19 cellular contexts compared by ENCODE assay signal in genomic region chr1:245837741-245838140, GRCh38.
DNase-seq lines count a peak whose midpoint lies in the region; ATAC-seq and TF ChIP-seq lines count a peak whose summit lies in the region.
"Had no signal": no experiment of that assay in that cellular context is flagged by ENCODE, and none has a peak within 500 bp of the region (broad histone marks: within the 10 kb centered on the region; RNA-seq: fewer than 3 reads in every experiment).

No MANE protein-coding gene starts in this region.

- ATAC-seq in HCT116 (peak; percentile 55), left ventricle myocardium superior (no peak), HG03135 (IDR thresholded peaks at IDR 0.05; ENCODE audit: unreplicated experiment) (no peak), GM18517 (IDR thresholded peaks at IDR 0.05; ENCODE audit: unreplicated experiment) (no peak)
- ATAC-seq: gastroesophageal sphincter had no signal

- no peaks in the 10 kb centered on the region for H3K9me3 ChIP-seq in HCT116 (ENCODE audit: control insufficient read depth in 1 of 2, insufficient read depth in 1 of 2, low read depth in 1 of 2, low read length in 2 of 2)
- H3K9me3 ChIP-seq in SJSA1 (replicated peaks), result no peaks in the 10 kb centered on the region
- H3K9me3 ChIP-seq: gastroesophageal sphincter had no signal

- no peaks in the 10 kb centered on the region for H4K20me1 ChIP-seq in HCT116 (ENCODE audit: insufficient read depth)

- H3K9me2 ChIP-seq in HCT116 (ENCODE audit: insufficient read depth), result no peaks in the 10 kb centered on the region

- H3K4me2 ChIP-seq in HCT116 (ENCODE audit: low read length), result peak overlapping the region; percentile 61

- DNase-seq in HCT116 (ENCODE audit: low read depth, low spot score) (no peak), SJSA1 (ENCODE audit: low read depth in 1 of 2, low spot score in 2 of 2) (peak in 1 of 2 experiments; percentile 18), fibroblast of peridontal ligament (ENCODE audit: extremely low read depth) (peak; percentile 41), renal cortical epithelial cell (ENCODE audit: low read depth) (peak; percentile 71), left ventricle myocardium superior (no peak)
- DNase-seq: activated CD4-positive, CD25-positive, alpha-beta regulatory T cell; activated CD8-positive, alpha-beta memory T cell treated with anti-CD3 and anti-CD28 coated beads, Interleukin-2, amount 50 U/mL, for 48 hours; activated naive CD4-positive, alpha-beta T cell treated with anti-CD3 and anti-CD28 coated beads, Interleukin-2, amount 50 U/mL, for 16 hours; DMS79 treated with DMSO at 0.1 percent for 48 hours; endodermal cell; H9; KBM-7; NCI-H1105 treated with DMSO at 0.1 percent for 48 hours; NCI-H524 treated with DMSO at 0.1 percent for 48 hours; posterior cingulate gyrus; RPMI8226 had no signal

- POLR2A ChIA-PET in HCT116 (lab: Charles Lee), result no interaction called here

- H3K27me3 ChIP-seq in HCT116 (ENCODE audit: insufficient read depth, low read length) (no peaks in the 10 kb centered on the region), SJSA1 (replicated peaks) (no peaks in the 10 kb centered on the region)
- H3K27me3 ChIP-seq: gastroesophageal sphincter had no signal

- peak overlapping the region in 1 of 2 experiments; percentile 17; a peak in 1 of 4 replicates for H3K4me3 ChIP-seq in HCT116 (replicated peaks in 1 of 2; ENCODE audit: low read depth in 1 of 2, low read length in 2 of 2)
- no peak overlapping the region for H3K4me3 ChIP-seq in SJSA1
- H3K4me3 ChIP-seq: gastroesophageal sphincter had no signal

- H2AFZ ChIP-seq in HCT116 (ENCODE audit: low read depth, low read length, poor library complexity, severe bottlenecking), result no peak overlapping the region

- no peak for TF ChIP-seq POLR2A in HCT116 (IDR thresholded peaks at IDR 0.05; ENCODE audit: borderline replicate concordance, extremely low read depth, insufficient read depth, insufficient read length)

- TF ChIP-seq CTCF in HCT116 (IDR thresholded peaks at IDR 0.05 in 2 of 3, conservative IDR thresholded peaks at IDR 0.05 in 1 of 3; ENCODE audit: borderline replicate concordance in 1 of 3, insufficient read depth in 1 of 3, low read depth in 2 of 3, low read length in 2 of 3), result no peak

- no peak for TF ChIP-seq RAD21 in HCT116 (IDR thresholded peaks at IDR 0.05; ENCODE audit: low read depth)

- RAD21 ChIA-PET in HCT116 (lab: Charles Lee; ENCODE audit: low non-redundant PET in 1 of 2, low total read pairs in 2 of 2, uncharacterized antibody in 2 of 2, unreplicated experiment in 2 of 2), result no interaction called here

- no peaks in the 10 kb centered on the region for H3K79me2 ChIP-seq in HCT116 (ENCODE audit: insufficient read depth, low read length)

- H3K36me3 ChIP-seq in HCT116 (ENCODE audit: control insufficient read depth in 1 of 2, insufficient read depth in 2 of 2, low read length in 2 of 2) (no peaks in the 10 kb centered on the region), SJSA1 (no peaks in the 10 kb centered on the region)

- no TSS peak for BruUV-seq in HCT116 (replicated peaks; lab: Mats Ljungman, UMichigan)

- H3K9ac ChIP-seq in HCT116 (ENCODE audit: low read length), result no peak overlapping the region

- intact Hi-C loops in HCT116 (cut with micrococcal nuclease), result no loop called here
- intact Hi-C loops in left ventricle myocardium superior (cut with micrococcal nuclease), result no loop called here

- H3K4me1 ChIP-seq in HCT116 (ENCODE audit: control insufficient read depth in 1 of 2, insufficient read depth in 2 of 2, low read length in 2 of 2) (peaks cover 11 to 14% of the 10 kb centered on the region in 2 experiments), SJSA1 (replicated peaks) (peaks cover 7% of the 10 kb centered on the region)
- H3K4me1 ChIP-seq: gastroesophageal sphincter had no signal

- H3K27ac ChIP-seq in HCT116 (ENCODE audit: low read depth, low read length), result peak overlapping the region; percentile 2; the same call in 1 of the 2 replicates
- H3K27ac ChIP-seq in SJSA1, result peak overlapping the region; percentile 36
- H3K27ac ChIP-seq: gastroesophageal sphincter had no signal

- CTCF ChIA-PET in HCT116 (lab: Charles Lee), result no interaction called here

TF ChIP-seq in HCT116, 20 proteins besides CTCF, POLR2A, EP300 and RAD21:
- TF ChIP-seq MAX (IDR thresholded peaks at IDR 0.05), result no peak
- TF ChIP-seq ELF1 (IDR thresholded peaks at IDR 0.05; ENCODE audit: borderline replicate concordance, low read depth), result no peak
- TF ChIP-seq TCF7L2 (IDR thresholded peaks at IDR 0.05; ENCODE audit: borderline replicate concordance, extremely low read depth, insufficient read depth, insufficient read length), result no peak
- TF ChIP-seq EGR1 (IDR thresholded peaks at IDR 0.05; ENCODE audit: low read depth), result no peak
- TF ChIP-seq REST (IDR thresholded peaks at IDR 0.05; ENCODE audit: low read depth), result no peak
- no peak for TF ChIP-seq SIN3A (IDR thresholded peaks at IDR 0.05; ENCODE audit: low read depth)
- no peak for TF ChIP-seq SRF (IDR thresholded peaks at IDR 0.05; ENCODE audit: low read depth)
- no peak for TF ChIP-seq POLR2AphosphoS5 (IDR thresholded peaks at IDR 0.05; ENCODE audit: low read depth, low read length)
- TF ChIP-seq JUND (IDR thresholded peaks at IDR 0.05), result peak; percentile 67
- peak; percentile 60 for TF ChIP-seq SP1 (IDR thresholded peaks at IDR 0.05; ENCODE audit: low read depth)
- no peak for TF ChIP-seq ZBTB33 (IDR thresholded peaks at IDR 0.05; ENCODE audit: extremely low read depth, insufficient replicate concordance, low read length)
- TF ChIP-seq YY1 (IDR thresholded peaks at IDR 0.05; ENCODE audit: extremely low read depth, insufficient replicate concordance, low read depth, low read length), result no peak
- TF ChIP-seq FOSL1 (IDR thresholded peaks at IDR 0.05; ENCODE audit: low read depth), result peak; percentile 73
- no peak for TF ChIP-seq ZFX (IDR thresholded peaks at IDR 0.05)
- TF ChIP-seq ATF3 (IDR thresholded peaks at IDR 0.05), result no peak
- no peak for TF ChIP-seq ZNF274 (IDR thresholded peaks at IDR 0.05; ENCODE audit: low read depth, low read length)
- TF ChIP-seq EZH2phosphoT487 (IDR thresholded peaks at IDR 0.05; ENCODE audit: borderline replicate concordance), result no peak
- TF ChIP-seq CEBPB (IDR thresholded peaks at IDR 0.05; ENCODE audit: low read depth), result no peak
- no peak for TF ChIP-seq CBX3 (IDR thresholded peaks at IDR 0.05; ENCODE audit: low read depth)
- TF ChIP-seq EZH2 (IDR thresholded peaks at IDR 0.05), result no peak
TF ChIP-seq in HCT116: peak in this region for 3.

Comparison
In these comparisons a context has a peak if more than half of its experiments do, and no peak if none do; other contexts are left out.
1. DNase-seq: peak in fibroblast of peridontal ligament (single experiment) and renal cortical epithelial cell (single experiment); none in HCT116 (single experiment) and left ventricle myocardium superior (single experiment).